In the genomic region with DNA sequence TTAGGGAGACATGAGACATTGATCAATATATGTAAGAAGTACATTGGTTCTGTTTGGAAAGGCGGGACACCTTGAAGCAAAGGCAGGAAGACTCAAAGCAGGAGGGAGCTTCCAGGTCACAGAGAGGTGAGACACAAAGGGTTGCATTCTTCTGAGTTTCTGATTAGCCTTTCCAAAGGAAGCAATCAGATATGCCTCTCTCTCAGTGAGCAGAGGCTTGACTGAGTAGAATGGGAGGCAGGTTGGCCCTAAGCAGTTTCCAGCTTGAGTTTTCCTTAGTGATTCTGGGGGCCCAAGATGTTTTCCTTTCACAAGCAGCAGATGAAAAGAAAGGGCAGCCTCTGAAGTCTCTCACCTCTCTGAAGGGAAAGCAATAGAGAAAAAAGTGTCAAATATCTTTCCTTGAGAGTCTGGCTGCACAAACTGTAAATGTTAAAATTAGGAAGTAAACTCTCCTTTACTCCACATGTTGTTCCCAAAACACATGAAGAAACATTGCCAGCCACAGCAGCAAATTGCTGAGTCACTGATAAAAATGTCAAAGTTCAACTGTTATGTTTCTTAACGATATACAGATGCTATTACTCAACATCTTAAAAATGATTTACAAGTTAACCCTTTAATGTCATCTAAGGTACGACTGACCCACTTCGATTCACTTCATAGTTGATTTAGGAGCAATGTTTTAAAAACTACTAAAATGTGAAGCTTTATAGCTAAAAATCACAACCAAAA, we compare ENCODE assay signal across 11 cellular contexts. TPM values are rescaled to one million over a fixed set of nuclear protein-coding genes. Genes with fewer than 3 reads are reported as not detected.
DNase-seq lines count a peak whose midpoint lies in the region; ATAC-seq, FAIRE-seq and TF ChIP-seq lines count a peak whose summit lies in the region.
"Had no signal": no experiment of that assay in that cellular context is flagged by ENCODE, and none has a peak within 500 bp of the region (broad histone marks: within the 10 kb centered on the region; RNA-seq: fewer than 3 reads in every experiment).

No MANE protein-coding gene starts in this region.

- H3K79me2 ChIP-seq in SK-N-SH (ENCODE audit: insufficient read depth), result no peaks in the 10 kb centered on the region

- H3K4me2 ChIP-seq in SK-N-SH, result no peak overlapping the region

- WGBS in SK-N-SH (ENCODE audit: low lambda C conversion rate), result 43% methylated on average over 4 of the region's 4 CpGs
- WGBS in small intestine, 3 donors, result 17 to 37% (median 27%) methylated on average over 4 of the region's 4 CpGs

- H3F3A ChIP-seq in SK-N-SH (replicated peaks; ENCODE audit: insufficient read depth), result no peaks in the 10 kb centered on the region

- H3K36me3 ChIP-seq in SK-N-SH (replicated peaks in 1 of 2; ENCODE audit: control insufficient read depth in 1 of 2, insufficient read depth in 2 of 2, low read length in 1 of 2) (no peaks in the 10 kb centered on the region), small intestine (ENCODE audit: control insufficient read depth in 2 of 2, insufficient read depth in 2 of 2, low read length in 2 of 2) (peaks cover 2 to 4% of the 10 kb centered on the region in 2 donors)

- TF ChIP-seq RAD21 in SK-N-SH (IDR thresholded peaks at IDR 0.05; ENCODE audit: low read length), result no peak

- H4K20me1 ChIP-seq in SK-N-SH (ENCODE audit: insufficient read depth), result no peaks in the 10 kb centered on the region

- H3K4me1 ChIP-seq in SK-N-SH (ENCODE audit: control insufficient read depth in 1 of 2, insufficient read depth in 2 of 2, low read depth in 1 of 2, low read length in 1 of 2) (peaks cover 6 to 13% of the 10 kb centered on the region in 2 experiments; a peak in 3 of 4 replicates), small intestine (ENCODE audit: control insufficient read depth in 2 of 2, insufficient read depth in 1 of 2, low read depth in 1 of 2, low read length in 1 of 2) (peaks cover 2 to 4% of the 10 kb centered on the region in 2 donors)

- H3K27ac ChIP-seq in SK-N-SH (ENCODE audit: low read depth in 2 of 2, low read length in 1 of 2) (peak overlapping the region; percentile 20 to 39; a peak in 2 of 4 replicates), small intestine (ENCODE audit: low read depth in 1 of 2, low read length in 1 of 2) (peak overlapping the region; percentile 57 to 83)

- DNase-seq in H4 (ENCODE audit: low spot score), result peak; percentile 31
- no peak for DNase-seq in SK-N-SH
- no peak for DNase-seq in left cardiac atrium
- DNase-seq in small intestine, result peak; percentile 88
- no peak for DNase-seq in stimulated activated CD4-positive, alpha-beta T cell treated with anti-CD3 and anti-CD28 coated beads, Interleukin-4, amount 100 ng/mL, for 1 hour
- no peak for DNase-seq in NCI-H1436 (lab: John Stamatoyannopoulos, UW)
- DNase-seq in posterior cingulate gyrus, result no peak
- DNase-seq: amygdala, midbrain, SW 1271 had no signal

- intact Hi-C loops in left cardiac atrium (cut with DNase I), result no loop called here
- intact Hi-C loops in posterior cingulate gyrus (cut with DNase I), result no loop called here

- H3K27me3 ChIP-seq in SK-N-SH (ENCODE audit: insufficient read depth) (no peaks in the 10 kb centered on the region), small intestine (ENCODE audit: control insufficient read depth in 2 of 2, insufficient read depth in 2 of 2, low read length in 2 of 2) (no peaks in the 10 kb centered on the region)

- ATAC-seq in left cardiac atrium (peak; percentile 17 to 57), GM18498 (IDR thresholded peaks at IDR 0.05; ENCODE audit: unreplicated experiment) (no peak)

- H3K9ac ChIP-seq in SK-N-SH, result no peak overlapping the region

- no peak overlapping the region for H3K4me3 ChIP-seq in SK-N-SH (ENCODE audit: low read depth in 2 of 2, low read length in 1 of 2)
- no peak overlapping the region for H3K4me3 ChIP-seq in small intestine (ENCODE audit: low read depth in 1 of 2, low read length in 2 of 2)

- FAIRE-seq in small intestine (lab: Jason Lieb, UNC), result peak; percentile 33

- CTCF ChIA-PET in SK-N-SH (lab: Yijun Ruan, JAX), result interaction anchor here (0.6 to 2.2 kb wide), 3 partner anchors 46 to 91 kb away, joined by 3 to 9 read pairs (median 4); no protein-coding TSS in a partner anchor

- H2AFZ ChIP-seq in SK-N-SH (ENCODE audit: low read depth), result no peak overlapping the region

- TF ChIP-seq CTCF in SK-N-SH (IDR thresholded peaks at IDR 0.05), result no peak

- H3K9me3 ChIP-seq in SK-N-SH (no peaks in the 10 kb centered on the region), small intestine (ENCODE audit: control insufficient read depth, low read depth) (no peaks in the 10 kb centered on the region)

- peak in 1 of 2 experiments; percentile 39; a peak in 1 of 4 replicates for TF ChIP-seq EP300 in SK-N-SH (IDR thresholded peaks at IDR 0.05; ENCODE audit: borderline replicate concordance in 1 of 2, low read depth in 1 of 2, low read length in 1 of 2)

- no peaks in the 10 kb centered on the region for H3K9me2 ChIP-seq in SK-N-SH

- POLR2A ChIA-PET in SK-N-SH (lab: Yijun Ruan, JAX), result no interaction called here

TF ChIP-seq in SK-N-SH, 30 proteins besides CTCF, POLR2A, EP300 and RAD21:
- TF ChIP-seq TCF12 (IDR thresholded peaks at IDR 0.05) (peak; percentile 75), JUND (IDR thresholded peaks at IDR 0.05) (peak; percentile 17; the same call in 1 of the 2 replicates), PBX3 (IDR thresholded peaks at IDR 0.05) (peak; percentile 27; the same call in 1 of the 2 replicates), FOSL2 (IDR thresholded peaks at IDR 0.05; ENCODE audit: borderline replicate concordance, low read depth) (peak; percentile 15; the same call in 1 of the 2 replicates), TAF1 (IDR thresholded peaks at IDR 0.05; ENCODE audit: borderline replicate concordance, low read depth, low read length) (no peak), NFIC (IDR thresholded peaks at IDR 0.05; ENCODE audit: borderline replicate concordance) (no peak), USF1 (IDR thresholded peaks at IDR 0.05; ENCODE audit: borderline replicate concordance, low read depth) (no peak)

RNA-seq across cellular contexts. Expression of gene CYB5A, which starts 40.3 kb away (rescaled TPM):
- 8.6 and 10.6 TPM in 2 replicates for total RNA-seq in H4 (2014; rRNA removed; shearing (Covaris generic))
- 39.0 and 42.1 TPM in 2 replicates for polyA plus RNA-seq in SK-N-SH (2012; rRNA removed)
- polyA plus RNA-seq in SK-N-SH (2012; cell fraction: cytosol; rRNA removed), result 37.2 and 43.2 TPM in 2 replicates
- 10.5 and 19.3 TPM in 2 replicates for polyA plus RNA-seq in SK-N-SH (2012; cell fraction: nucleus; rRNA removed)
- 100 to 1,000 TPM in 1 of 2 donors, 10 to 100 TPM in 1; 66.7 to 122 TPM for total RNA-seq in left cardiac atrium
- polyA plus RNA-seq in small intestine, result 1,000 to 10,000 TPM in 1 of 3 donors, 100 to 1,000 TPM in 2; 373 to 1,144 (median 757) TPM

Comparison
In these comparisons a context has a peak if more than half of its experiments do, and no peak if none do; other contexts are left out.
1. DNase-seq: peak in H4 (single experiment) and small intestine (single experiment); none in SK-N-SH (single experiment), left cardiac atrium (single experiment), stimulated activated CD4-positive, alpha-beta T cell treated with anti-CD3 and anti-CD28 coated beads, Interleukin-4, amount 100 ng/mL, for 1 hour (single experiment), NCI-H1436 (single experiment) and posterior cingulate gyrus (0 of 10).